11 cellular contexts compared by ENCODE assay signal in genomic region chr4:143372093-143372915, GRCh38. TPM values are rescaled to one million over a fixed set of nuclear protein-coding genes. Genes with fewer than 3 reads are reported as not detected.
DNase-seq lines count a peak whose midpoint lies in the region; ATAC-seq lines count a peak whose summit lies in the region.
"Had no signal": no experiment of that assay in that cellular context is flagged by ENCODE, and none has a peak within 500 bp of the region (broad histone marks: within the 10 kb centered on the region; RNA-seq: fewer than 3 reads in every experiment).

No MANE protein-coding gene starts in this region.

- H2BK120ac ChIP-seq in mesenchymal stem cell (ENCODE audit: low read depth, low read length) = no peak overlapping the region

- peak overlapping the region in 2 of 4 donors; percentile 55 to 69 for H3K4me3 Mint-ChIP-seq in IgD-negative memory B cell
- H3K4me3 Mint-ChIP-seq in activated naive CD4-positive, alpha-beta T cell treated with anti-CD3 and anti-CD28 coated beads for 36 hours = no peak overlapping the region

- CTCF ChIA-PET in activated naive CD4-positive, alpha-beta T cell treated with anti-CD3 and anti-CD28 coated beads for 36 hours (lab: Charles Lee) = no interaction called here

- peak overlapping the region in 6 of 11 experiments; percentile 4 to 54 (median 23); a peak in 5 of 22 replicates for H3K27ac ChIP-seq in BLaER1 treated with 17β-estradiol and CSF1 and Interleukin-3, amounts not matched to agents 10 nM and 100 nM
- no peak overlapping the region for H3K27ac ChIP-seq in mesenchymal stem cell (ENCODE audit: low read length, poor library complexity, severe bottlenecking)
- H3K27ac ChIP-seq: right atrium auricular region had no signal

- peaks cover 30% of the 10 kb centered on the region for H3K79me1 ChIP-seq in mesenchymal stem cell (replicated peaks; ENCODE audit: low read length, poor library complexity, severe bottlenecking)

- H3K27me3 Mint-ChIP-seq in IgD-negative memory B cell = peaks cover 2% of the 10 kb centered on the region
- H3K27me3 Mint-ChIP-seq in activated naive CD4-positive, alpha-beta T cell treated with anti-CD3 and anti-CD28 coated beads for 36 hours (ENCODE audit: low read depth) = peaks cover 4% of the 10 kb centered on the region

- intact Hi-C loops in activated naive CD4-positive, alpha-beta T cell treated with anti-CD3 and anti-CD28 coated beads for 36 hours (cut with micrococcal nuclease) = no loop called here

- H2BK5ac ChIP-seq in mesenchymal stem cell (ENCODE audit: low read depth, low read length, poor library complexity, severe bottlenecking) = no peak overlapping the region

- WGBS in mesenchymal stem cell = 78% methylated on average over 1 of the region's 1 CpG

- H3K36me3 Mint-ChIP-seq in IgD-negative memory B cell = peaks cover 3% of the 10 kb centered on the region
- H3K36me3 Mint-ChIP-seq in activated naive CD4-positive, alpha-beta T cell treated with anti-CD3 and anti-CD28 coated beads for 36 hours (ENCODE audit: low read depth) = no peaks in the 10 kb centered on the region

- H3K9ac ChIP-seq in BLaER1 treated with 17β-estradiol and CSF1 and Interleukin-3, amounts not matched to agents 10 nM and 100 nM = no peak overlapping the region; a peak in 1 of 22 replicates
- H3K9ac ChIP-seq in mesenchymal stem cell (ENCODE audit: low read length) = no peak overlapping the region

- DNase-seq in mesenchymal stem cell (no peak), cortex of kidney (lab: John Stamatoyannopoulos, UW) (no peak), NCI-H1930 (lab: John Stamatoyannopoulos, UW) (no peak)
- no peak for DNase-seq in activated naive CD4-positive, alpha-beta T cell treated with anti-CD3 and anti-CD28 coated beads for 36 hours
- DNase-seq: foreskin melanocyte, T-helper 1 cell had no signal

- no peak overlapping the region for H4K91ac ChIP-seq in mesenchymal stem cell (ENCODE audit: low read length)

- H3K4me2 ChIP-seq in BLaER1 treated with 17β-estradiol and CSF1 and Interleukin-3, amounts not matched to agents 10 nM and 100 nM = peak overlapping the region in 9 of 11 experiments; percentile 10 to 71 (median 52); a peak in 18 of 22 replicates
- no peak overlapping the region for H3K4me2 ChIP-seq in mesenchymal stem cell (ENCODE audit: low read length, poor library complexity, severe bottlenecking)

- peak overlapping the region in 2 of 3 donors; percentile 40 to 51 for H3K27ac Mint-ChIP-seq in IgD-negative memory B cell
- no peak overlapping the region for H3K27ac Mint-ChIP-seq in activated naive CD4-positive, alpha-beta T cell treated with anti-CD3 and anti-CD28 coated beads for 36 hours

- no peak overlapping the region for H3K14ac ChIP-seq in mesenchymal stem cell (ENCODE audit: low read length in 2 of 2)

- H4K8ac ChIP-seq in mesenchymal stem cell (ENCODE audit: low read length) = no peak overlapping the region

- H3K4ac ChIP-seq in mesenchymal stem cell (ENCODE audit: low read depth in 1 of 2, low read length in 2 of 2) = no peak overlapping the region

- H3K4me1 ChIP-seq in BLaER1 treated with 17β-estradiol and CSF1 and Interleukin-3, amounts not matched to agents 10 nM and 100 nM = peaks cover 42 to 57% (median 49%) of the 10 kb centered on the region in 10 experiments
- H3K4me1 ChIP-seq in mesenchymal stem cell (ENCODE audit: control insufficient read depth, insufficient read depth, low read depth, low read length) = peaks cover 7% of the 10 kb centered on the region

- no peak overlapping the region for H3K4me3 ChIP-seq in BLaER1 treated with 17β-estradiol and CSF1 and Interleukin-3, amounts not matched to agents 10 nM and 100 nM
- no peak overlapping the region for H3K4me3 ChIP-seq in mesenchymal stem cell (ENCODE audit: insufficient read depth in 1 of 2, low read depth in 1 of 2, low read length in 2 of 2)
- H3K4me3 ChIP-seq: right atrium auricular region had no signal

- no peak overlapping the region for H2AK5ac ChIP-seq in mesenchymal stem cell (ENCODE audit: low read length, severe bottlenecking)

- no peak overlapping the region for H3K23ac ChIP-seq in mesenchymal stem cell (ENCODE audit: low read length in 2 of 2)

- H4K20me1 ChIP-seq in BLaER1 treated with 17β-estradiol and CSF1 and Interleukin-3, amounts not matched to agents 10 nM and 100 nM = peaks cover 0 to 21% (median 0%) of the 10 kb centered on the region in 11 experiments; a peak in 8 of 22 replicates

- H3K9me3 Mint-ChIP-seq in IgD-negative memory B cell = peaks cover 0 to 7% (median 3%) of the 10 kb centered on the region in 3 donors
- no peaks in the 10 kb centered on the region for H3K9me3 Mint-ChIP-seq in activated naive CD4-positive, alpha-beta T cell treated with anti-CD3 and anti-CD28 coated beads for 36 hours

- H2BK15ac ChIP-seq in mesenchymal stem cell (ENCODE audit: low read depth, poor library complexity, severe bottlenecking) = no peak overlapping the region

- H3K9me3 ChIP-seq in BLaER1 treated with 17β-estradiol and CSF1 and Interleukin-3, amounts not matched to agents 10 nM and 100 nM (replicated peaks in 1 of 11) = peaks cover 0 to 24% (median 21%) of the 10 kb centered on the region in 11 experiments; a peak in 20 of 22 replicates
- no peaks in the 10 kb centered on the region for H3K9me3 ChIP-seq in mesenchymal stem cell (ENCODE audit: control insufficient read depth, low read length)
- H3K9me3 ChIP-seq: right atrium auricular region had no signal

- peaks cover 14 to 26% (median 18%) of the 10 kb centered on the region in 3 donors for H3K4me1 Mint-ChIP-seq in IgD-negative memory B cell
- H3K4me1 Mint-ChIP-seq in activated naive CD4-positive, alpha-beta T cell treated with anti-CD3 and anti-CD28 coated beads for 36 hours (ENCODE audit: low read depth) = peaks cover 2% of the 10 kb centered on the region

- H3K18ac ChIP-seq in mesenchymal stem cell (ENCODE audit: low read depth in 1 of 2, low read length in 2 of 2) = no peak overlapping the region

- no peak overlapping the region for H2BK12ac ChIP-seq in mesenchymal stem cell (ENCODE audit: low read length in 2 of 2)

- H3K27me3 ChIP-seq in BLaER1 treated with 17β-estradiol and CSF1 and Interleukin-3, amounts not matched to agents 10 nM and 100 nM = no peaks in the 10 kb centered on the region
- no peaks in the 10 kb centered on the region for H3K27me3 ChIP-seq in mesenchymal stem cell (ENCODE audit: control insufficient read depth in 1 of 2, insufficient read depth in 1 of 2, low read length in 2 of 2)
- H3K27me3 ChIP-seq: right atrium auricular region had no signal

- ATAC-seq in GM19372 (IDR thresholded peaks at IDR 0.05; ENCODE audit: low read depth, unreplicated experiment) = peak; percentile 71
- ATAC-seq in HG02884 (IDR thresholded peaks at IDR 0.05; ENCODE audit: unreplicated experiment) = peak; percentile 68

- peaks cover 0 to 31% (median 21%) of the 10 kb centered on the region in 11 experiments; a peak in 18 of 22 replicates for H3K36me3 ChIP-seq in BLaER1 treated with 17β-estradiol and CSF1 and Interleukin-3, amounts not matched to agents 10 nM and 100 nM
- no peaks in the 10 kb centered on the region for H3K36me3 ChIP-seq in mesenchymal stem cell (ENCODE audit: control insufficient read depth in 1 of 2, insufficient read depth in 2 of 2, low read depth in 1 of 2, low read length in 2 of 2)
- H3K36me3 ChIP-seq: right atrium auricular region had no signal

- no peak overlapping the region for H2AFZ ChIP-seq in mesenchymal stem cell (ENCODE audit: low read depth, low read length)

RNA-seq across cellular contexts. Expression of gene GAB1, which starts 35.6 kb away (rescaled TPM):
- polyA plus RNA-seq in IgD-negative memory B cell = 2.1 TPM
- polyA plus RNA-seq in mesenchymal stem cell (2013, experiment 1 of 2) = 13.3 TPM
- polyA plus RNA-seq in mesenchymal stem cell (2013, experiment 2 of 2) = 13.7 TPM
- total RNA-seq in activated naive CD4-positive, alpha-beta T cell treated with anti-CD3 and anti-CD28 coated beads for 36 hours = under 1 TPM; 0.12 to 0.29 TPM
